Comparison of ENCODE assay signal across 1 cellular context in genomic region chr5:29114331-29114768, GRCh38.
TF ChIP-seq lines count a peak whose summit lies in the region.

No MANE protein-coding gene starts in this region.

TF ChIP-seq in H1, 55 proteins besides CTCF, POLR2A, EP300 and RAD21 (continued from another document):
- TF ChIP-seq, protein P1, sequence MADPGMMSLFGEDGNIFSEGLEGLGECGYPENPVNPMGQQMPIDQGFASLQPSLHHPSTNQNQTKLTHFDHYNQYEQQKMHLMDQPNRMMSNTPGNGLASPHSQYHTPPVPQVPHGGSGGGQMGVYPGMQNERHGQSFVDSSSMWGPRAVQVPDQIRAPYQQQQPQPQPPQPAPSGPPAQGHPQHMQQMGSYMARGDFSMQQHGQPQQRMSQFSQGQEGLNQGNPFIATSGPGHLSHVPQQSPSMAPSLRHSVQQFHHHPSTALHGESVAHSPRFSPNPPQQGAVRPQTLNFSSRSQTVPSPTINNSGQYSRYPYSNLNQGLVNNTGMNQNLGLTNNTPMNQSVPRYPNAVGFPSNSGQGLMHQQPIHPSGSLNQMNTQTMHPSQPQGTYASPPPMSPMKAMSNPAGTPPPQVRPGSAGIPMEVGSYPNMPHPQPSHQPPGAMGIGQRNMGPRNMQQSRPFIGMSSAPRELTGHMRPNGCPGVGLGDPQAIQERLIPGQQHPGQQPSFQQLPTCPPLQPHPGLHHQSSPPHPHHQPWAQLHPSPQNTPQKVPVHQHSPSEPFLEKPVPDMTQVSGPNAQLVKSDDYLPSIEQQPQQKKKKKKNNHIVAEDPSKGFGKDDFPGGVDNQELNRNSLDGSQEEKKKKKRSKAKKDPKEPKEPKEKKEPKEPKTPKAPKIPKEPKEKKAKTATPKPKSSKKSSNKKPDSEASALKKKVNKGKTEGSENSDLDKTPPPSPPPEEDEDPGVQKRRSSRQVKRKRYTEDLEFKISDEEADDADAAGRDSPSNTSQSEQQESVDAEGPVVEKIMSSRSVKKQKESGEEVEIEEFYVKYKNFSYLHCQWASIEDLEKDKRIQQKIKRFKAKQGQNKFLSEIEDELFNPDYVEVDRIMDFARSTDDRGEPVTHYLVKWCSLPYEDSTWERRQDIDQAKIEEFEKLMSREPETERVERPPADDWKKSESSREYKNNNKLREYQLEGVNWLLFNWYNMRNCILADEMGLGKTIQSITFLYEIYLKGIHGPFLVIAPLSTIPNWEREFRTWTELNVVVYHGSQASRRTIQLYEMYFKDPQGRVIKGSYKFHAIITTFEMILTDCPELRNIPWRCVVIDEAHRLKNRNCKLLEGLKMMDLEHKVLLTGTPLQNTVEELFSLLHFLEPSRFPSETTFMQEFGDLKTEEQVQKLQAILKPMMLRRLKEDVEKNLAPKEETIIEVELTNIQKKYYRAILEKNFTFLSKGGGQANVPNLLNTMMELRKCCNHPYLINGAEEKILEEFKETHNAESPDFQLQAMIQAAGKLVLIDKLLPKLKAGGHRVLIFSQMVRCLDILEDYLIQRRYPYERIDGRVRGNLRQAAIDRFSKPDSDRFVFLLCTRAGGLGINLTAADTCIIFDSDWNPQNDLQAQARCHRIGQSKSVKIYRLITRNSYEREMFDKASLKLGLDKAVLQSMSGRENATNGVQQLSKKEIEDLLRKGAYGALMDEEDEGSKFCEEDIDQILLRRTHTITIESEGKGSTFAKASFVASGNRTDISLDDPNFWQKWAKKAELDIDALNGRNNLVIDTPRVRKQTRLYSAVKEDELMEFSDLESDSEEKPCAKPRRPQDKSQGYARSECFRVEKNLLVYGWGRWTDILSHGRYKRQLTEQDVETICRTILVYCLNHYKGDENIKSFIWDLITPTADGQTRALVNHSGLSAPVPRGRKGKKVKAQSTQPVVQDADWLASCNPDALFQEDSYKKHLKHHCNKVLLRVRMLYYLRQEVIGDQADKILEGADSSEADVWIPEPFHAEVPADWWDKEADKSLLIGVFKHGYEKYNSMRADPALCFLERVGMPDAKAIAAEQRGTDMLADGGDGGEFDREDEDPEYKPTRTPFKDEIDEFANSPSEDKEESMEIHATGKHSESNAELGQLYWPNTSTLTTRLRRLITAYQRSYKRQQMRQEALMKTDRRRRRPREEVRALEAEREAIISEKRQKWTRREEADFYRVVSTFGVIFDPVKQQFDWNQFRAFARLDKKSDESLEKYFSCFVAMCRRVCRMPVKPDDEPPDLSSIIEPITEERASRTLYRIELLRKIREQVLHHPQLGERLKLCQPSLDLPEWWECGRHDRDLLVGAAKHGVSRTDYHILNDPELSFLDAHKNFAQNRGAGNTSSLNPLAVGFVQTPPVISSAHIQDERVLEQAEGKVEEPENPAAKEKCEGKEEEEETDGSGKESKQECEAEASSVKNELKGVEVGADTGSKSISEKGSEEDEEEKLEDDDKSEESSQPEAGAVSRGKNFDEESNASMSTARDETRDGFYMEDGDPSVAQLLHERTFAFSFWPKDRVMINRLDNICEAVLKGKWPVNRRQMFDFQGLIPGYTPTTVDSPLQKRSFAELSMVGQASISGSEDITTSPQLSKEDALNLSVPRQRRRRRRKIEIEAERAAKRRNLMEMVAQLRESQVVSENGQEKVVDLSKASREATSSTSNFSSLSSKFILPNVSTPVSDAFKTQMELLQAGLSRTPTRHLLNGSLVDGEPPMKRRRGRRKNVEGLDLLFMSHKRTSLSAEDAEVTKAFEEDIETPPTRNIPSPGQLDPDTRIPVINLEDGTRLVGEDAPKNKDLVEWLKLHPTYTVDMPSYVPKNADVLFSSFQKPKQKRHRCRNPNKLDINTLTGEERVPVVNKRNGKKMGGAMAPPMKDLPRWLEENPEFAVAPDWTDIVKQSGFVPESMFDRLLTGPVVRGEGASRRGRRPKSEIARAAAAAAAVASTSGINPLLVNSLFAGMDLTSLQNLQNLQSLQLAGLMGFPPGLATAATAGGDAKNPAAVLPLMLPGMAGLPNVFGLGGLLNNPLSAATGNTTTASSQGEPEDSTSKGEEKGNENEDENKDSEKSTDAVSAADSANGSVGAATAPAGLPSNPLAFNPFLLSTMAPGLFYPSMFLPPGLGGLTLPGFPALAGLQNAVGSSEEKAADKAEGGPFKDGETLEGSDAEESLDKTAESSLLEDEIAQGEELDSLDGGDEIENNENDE (IDR thresholded peaks at IDR 0.05; ENCODE audit: insufficient replicate concordance, low read length) = no peak
- TF ChIP-seq CBX8 (IDR thresholded peaks at IDR 0.05; ENCODE audit: borderline replicate concordance, low read depth, low read length) (no peak), HDAC2 (IDR thresholded peaks at IDR 0.05; ENCODE audit: borderline replicate concordance in 1 of 2, low read depth in 2 of 2, low read length in 2 of 2) (no peak), POLR2AphosphoS5 (IDR thresholded peaks at IDR 0.05; ENCODE audit: low read depth, low read length) (no peak), FOSL1 (IDR thresholded peaks at IDR 0.05; ENCODE audit: insufficient read depth, low read depth, low read length) (no peak), ZNF274 (IDR thresholded peaks at IDR 0.05; ENCODE audit: borderline replicate concordance, extremely low read depth, low read length) (no peak), RBBP5 (IDR thresholded peaks at IDR 0.05; ENCODE audit: borderline replicate concordance, low read depth, low read length) (no peak), KDM1A (IDR thresholded peaks at IDR 0.05; ENCODE audit: borderline replicate concordance, low read length) (no peak), GTF2F1 (IDR thresholded peaks at IDR 0.05; ENCODE audit: borderline replicate concordance, low read depth, low read length) (no peak), PHF8 (conservative IDR thresholded peaks at IDR 0.05; ENCODE audit: low read depth, low read length) (no peak), TAF1 (IDR thresholded peaks at IDR 0.05; ENCODE audit: low read depth, low read length) (no peak), SP1 (IDR thresholded peaks at IDR 0.05; ENCODE audit: low read depth, low read length) (no peak), YY1 (IDR thresholded peaks at IDR 0.05; ENCODE audit: low read depth, low read length) (no peak), BCL11A (IDR thresholded peaks at IDR 0.05; ENCODE audit: low read depth in 2 of 2, low read length in 2 of 2) (no peak), EZH2 (IDR thresholded peaks at IDR 0.05; ENCODE audit: low read depth, low read length, severe bottlenecking) (no peak), ASH2L (IDR thresholded peaks at IDR 0.05; ENCODE audit: low read length) (no peak)
TF ChIP-seq in H1: peak in this region for 0.
